8 cellular contexts compared by ENCODE assay signal in the genomic region with DNA sequence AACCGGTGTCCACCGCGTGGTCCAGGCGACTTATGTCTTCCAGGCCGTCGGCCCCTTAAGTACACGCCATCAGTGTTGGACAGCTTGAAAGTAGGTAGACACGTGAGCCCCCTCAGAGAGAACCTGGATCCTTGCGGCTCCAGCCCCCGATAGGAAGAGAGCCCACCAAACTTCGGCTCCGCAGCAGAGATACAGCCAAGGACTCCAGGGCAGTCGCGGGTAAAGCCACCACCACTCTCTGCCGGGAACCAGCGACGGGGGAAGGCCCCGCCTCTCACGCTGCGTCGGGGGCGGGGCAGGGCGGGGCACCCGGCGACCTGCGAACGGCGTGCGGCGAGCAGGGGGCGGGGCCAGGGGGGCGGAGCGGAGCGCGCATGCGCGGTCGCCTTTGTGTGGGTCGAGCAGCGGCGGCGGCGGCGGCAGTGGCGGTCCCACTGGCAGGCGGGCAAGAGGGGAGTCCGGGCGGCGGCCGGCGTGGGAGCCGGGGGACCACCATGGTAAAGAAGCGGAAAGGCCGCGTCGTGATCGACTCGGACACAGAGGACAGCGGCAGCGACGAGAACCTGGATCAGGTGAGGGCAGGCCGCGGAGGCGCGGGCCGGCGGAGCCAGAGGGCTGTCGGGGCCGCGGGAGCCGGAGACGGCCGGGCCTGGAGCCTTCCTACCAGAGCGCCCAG. TPM values are rescaled to one million over a fixed set of nuclear protein-coding genes. Genes with fewer than 3 reads are reported as not detected.
A peak's percentile ranks its signal among the peaks of the same experiment; 100 is the strongest.
DNase-seq lines count a peak whose midpoint lies in the region; ATAC-seq, FAIRE-seq and TF ChIP-seq lines count a peak whose summit lies in the region.

A gene (plus strand): TSS at position 354 of the 676 bp plus-strand sequence. CDS start 21 bp downstream, at position 375.

- peak within 1 kb of the TSS; percentile 99 for H3K14ac ChIP-seq in IMR-90 (replicated peaks; ENCODE audit: low read depth, low read length)

- peaks cover 44% of the 10 kb centered on the region for H4K20me1 ChIP-seq in IMR-90 (ENCODE audit: insufficient read depth, low read length)
- H4K20me1 ChIP-seq in PC-9 (ENCODE audit: insufficient read depth), result peaks cover 21% of the 10 kb centered on the region

- H3K56ac ChIP-seq in IMR-90 (ENCODE audit: extremely low read depth, insufficient read depth, low read length), result peak within 1 kb of the TSS; percentile 82

- peaks cover 65% of the 10 kb centered on the region for H3K79me2 ChIP-seq in PC-9 (ENCODE audit: low read depth)

- dilution Hi-C loops in IMR-90 (cut with HindIII; ENCODE audit: low sequenced_read_pairs, unreplicated experiment), result no loop called here

- H3K27me3 ChIP-seq in IMR-90 (ENCODE audit: control insufficient read depth, insufficient read depth, low read length) (no peaks in the 10 kb centered on the region), PC-9 (ENCODE audit: insufficient read depth, low read depth) (no peaks in the 10 kb centered on the region), mucosa of rectum (ENCODE audit: control insufficient read depth in 2 of 2, insufficient read depth in 2 of 2, low read length in 2 of 2) (no peaks in the 10 kb centered on the region)

- CTCF ChIA-PET in IMR-90 (lab: Yijun Ruan, JAX) (interaction anchor here (1.5 kb wide), 1 partner anchor 13 kb away, joined by 3 read pairs; no protein-coding TSS in a partner anchor), PC-9 (lab: Charles Lee) (no interaction called here)

- peak; percentile 81 for TF ChIP-seq POLR2A in IMR-90 (IDR thresholded peaks at IDR 0.05; ENCODE audit: low read depth, low read length)

- 0 out of 2 replicates have a peak, but pooled peaks cover 5% of the 10 kb centered on the region for H3K4me1 ChIP-seq in IMR-90 (ENCODE audit: control insufficient read depth, insufficient read depth, low read length)
- H3K4me1 ChIP-seq in PC-9 (replicated peaks; ENCODE audit: insufficient read depth), result peaks cover 12% of the 10 kb centered on the region
- H3K4me1 ChIP-seq in mucosa of rectum (ENCODE audit: control insufficient read depth in 2 of 2, insufficient read depth in 2 of 2, low read length in 2 of 2), result peaks cover 7 to 9% of the 10 kb centered on the region in 2 donors

- POLR2A ChIA-PET in IMR-90 (lab: Charles Lee; ENCODE audit: unreplicated experiment), result interaction anchor here (0.6 kb wide), 1 partner anchor 15 kb away, joined by 4 read pairs; no protein-coding TSS in a partner anchor
- POLR2A ChIA-PET in PC-9 (lab: Charles Lee; ENCODE audit: unreplicated experiment), result no interaction called here

- H3K4me3 ChIP-seq in IMR-90 (ENCODE audit: insufficient read depth, low read depth, low read length) (peak within 1 kb of the TSS; percentile 95), PC-9 (peak within 1 kb of the TSS; percentile 66), epithelial cell of proximal tubule (ENCODE audit: low read depth, low read length) (peak within 1 kb of the TSS; percentile 74), mucosa of rectum (ENCODE audit: low read length in 2 of 2) (peak within 1 kb of the TSS; percentile 79 to 93)

- no peaks in the 10 kb centered on the region for H3K9me2 ChIP-seq in PC-9 (ENCODE audit: insufficient read depth)

- H3K9me3 ChIP-seq in IMR-90 (ENCODE audit: control insufficient read depth, insufficient read depth, low read length) (no peaks in the 10 kb centered on the region), PC-9 (ENCODE audit: insufficient read depth, low read depth) (no peaks in the 10 kb centered on the region), mucosa of rectum (ENCODE audit: control insufficient read depth in 2 of 2, low read length in 2 of 2) (no peaks in the 10 kb centered on the region)

- no TSS peak for BruUV-seq in IMR-90 (replicated peaks; lab: Mats Ljungman, UMichigan)
- BruUV-seq in PC-9 (replicated peaks; lab: Mats Ljungman, UMichigan), result no TSS peak

- peak within 1 kb of the TSS; percentile 93 for H3K4me2 ChIP-seq in IMR-90 (ENCODE audit: low read depth, low read length)
- peak within 1 kb of the TSS; percentile 87 for H3K4me2 ChIP-seq in PC-9

- H3K23ac ChIP-seq in IMR-90 (ENCODE audit: low read depth, low read length), result peak within 1 kb of the TSS; percentile 99

- H3K9ac ChIP-seq in IMR-90 (ENCODE audit: low read depth, low read length) (peak within 1 kb of the TSS; percentile 93), mucosa of rectum (ENCODE audit: low read depth in 1 of 2, low read length in 2 of 2) (peak within 1 kb of the TSS; percentile 86 to 93)

- DNase-seq in D721Med (ENCODE audit: insufficient read length, low spot score) (peak; percentile 79), IMR-90 (peak; percentile 80), PC-9 (peak; percentile 59 to 96), epithelial cell of proximal tubule (ENCODE audit: low read depth) (peak; percentile 48)
- DNase-seq in activated T-cell treated with anti-CD3 and anti-CD28 coated beads, Interleukin-2, amount 50 U/mL, for 1 hour, result peak; percentile 99
- peak; percentile 93 to 96 for DNase-seq in stimulated activated CD8-positive, alpha-beta memory T cell treated with anti-CD3 and anti-CD28 coated beads, Interleukin-4, amount 100 ng/mL, for 4 hours (ENCODE audit: low read depth in 2 of 2, low spot score in 1 of 2)

- H4K8ac ChIP-seq in IMR-90 (ENCODE audit: low read depth in 2 of 2, low read length in 2 of 2), result peak within 1 kb of the TSS; percentile 38 to 91

- no peak for FAIRE-seq in D721Med (lab: Jason Lieb, UNC)

- 0 out of 2 replicates have a peak within 1 kb of the TSS, but pooled peaks have one; percentile 30 for H3K18ac ChIP-seq in IMR-90 (ENCODE audit: low read depth, low read length)

- no peak within 1 kb of the TSS for H2BK20ac ChIP-seq in IMR-90 (ENCODE audit: low read depth, low read length)

- H2AK5ac ChIP-seq in IMR-90 (ENCODE audit: low read depth, low read length), result peak within 1 kb of the TSS; percentile 84

- TF ChIP-seq CTCF in D721Med (IDR thresholded peaks at IDR 0.05; ENCODE audit: insufficient read depth, missing control alignments) (no peak), IMR-90 (conservative IDR thresholded peaks at IDR 0.05; ENCODE audit: low read depth, low read length) (no peak), PC-9 (conservative IDR thresholded peaks at IDR 0.05) (no peak), epithelial cell of proximal tubule (conservative IDR thresholded peaks at IDR 0.05; ENCODE audit: low read depth, low read length) (no peak)

- in situ Hi-C loops in IMR-90 (cut with MboI; ENCODE audit: low sequenced_read_pairs), result no loop called here

- H2AK9ac ChIP-seq in IMR-90 (replicated peaks; ENCODE audit: low read depth, low read length, poor library complexity), result peak within 1 kb of the TSS; percentile 96

- H2AFZ ChIP-seq in IMR-90 (replicated peaks; ENCODE audit: low read length, poor library complexity) (peak within 1 kb of the TSS; percentile 98), PC-9 (peak within 1 kb of the TSS; percentile 83)

- peak within 1 kb of the TSS; percentile 67 for H2BK5ac ChIP-seq in IMR-90 (ENCODE audit: low read depth, low read length, poor library complexity, severe bottlenecking)

- H3K27ac ChIP-seq in IMR-90 (ENCODE audit: insufficient read depth, low read length) (peak within 1 kb of the TSS; percentile 88), PC-9 (no peak within 1 kb of the TSS), mucosa of rectum (ENCODE audit: low read depth in 2 of 2, low read length in 2 of 2) (peak within 1 kb of the TSS; percentile 79 to 87)

- peak within 1 kb of the TSS; percentile 95 for H3K4ac ChIP-seq in IMR-90 (ENCODE audit: low read depth, low read length)

- H4K91ac ChIP-seq in IMR-90 (ENCODE audit: insufficient read depth, low read depth, low read length), result peak within 1 kb of the TSS; percentile 44; the same call in 1 of the 2 replicates

- no peaks in the 10 kb centered on the region for H3K36me3 ChIP-seq in IMR-90 (ENCODE audit: control insufficient read depth, insufficient read depth, low read length)
- H3K36me3 ChIP-seq in PC-9 (ENCODE audit: low read depth), result no peaks in the 10 kb centered on the region
- no peaks in the 10 kb centered on the region for H3K36me3 ChIP-seq in mucosa of rectum (ENCODE audit: control insufficient read depth in 2 of 2, insufficient read depth in 2 of 2, low read length in 2 of 2)

- intact Hi-C loops in IMR-90 (cut with micrococcal nuclease) (loop anchor here (10.0 kb wide), 1 partner anchor 182 kb away; a partner anchor contains a TSS), PC-9 (cut with micrococcal nuclease; ENCODE audit: unreplicated experiment) (no loop called here)

- ATAC-seq in GM21526 (IDR thresholded peaks at IDR 0.05; ENCODE audit: low FRiP score, unreplicated experiment), result peak; percentile 61
- peak; percentile 95 for ATAC-seq in IMR-90 (ENCODE audit: low read depth)

- H3F3A ChIP-seq in PC-9 (ENCODE audit: insufficient read depth, low read depth), result no peaks in the 10 kb centered on the region

- 0% methylated on average over 41 of the region's 74 CpGs; no CpG with 5 or more reads in 1 of the 2 experiments for WGBS in IMR-90 (ENCODE audit: extremely low coverage in 2 of 2, insufficient read length in 1 of 2), 2 experiments

- 0 out of 2 replicates have a peak within 1 kb of the TSS, but pooled peaks have one; percentile 35 for H2BK120ac ChIP-seq in IMR-90 (ENCODE audit: low read depth, low read length)

- H4K5ac ChIP-seq in IMR-90 (ENCODE audit: low read depth, low read length), result peak within 1 kb of the TSS; percentile 76

- H3K9me1 ChIP-seq in IMR-90 (ENCODE audit: insufficient read depth, low read length), result peaks cover 10% of the 10 kb centered on the region

- peaks cover 19 to 43% of the 10 kb centered on the region in 2 experiments for H3K79me1 ChIP-seq in IMR-90 (ENCODE audit: low read depth in 1 of 2, low read length in 2 of 2)

- no peak for TF ChIP-seq RAD21 in IMR-90 (IDR thresholded peaks at IDR 0.05; ENCODE audit: low read length)

- no peak within 1 kb of the TSS for H2BK15ac ChIP-seq in IMR-90 (ENCODE audit: low read depth, low read length)

TF ChIP-seq in IMR-90, 13 proteins besides CTCF, POLR2A, EP300 and RAD21 (continues in another document):
- TF ChIP-seq, protein P1, sequence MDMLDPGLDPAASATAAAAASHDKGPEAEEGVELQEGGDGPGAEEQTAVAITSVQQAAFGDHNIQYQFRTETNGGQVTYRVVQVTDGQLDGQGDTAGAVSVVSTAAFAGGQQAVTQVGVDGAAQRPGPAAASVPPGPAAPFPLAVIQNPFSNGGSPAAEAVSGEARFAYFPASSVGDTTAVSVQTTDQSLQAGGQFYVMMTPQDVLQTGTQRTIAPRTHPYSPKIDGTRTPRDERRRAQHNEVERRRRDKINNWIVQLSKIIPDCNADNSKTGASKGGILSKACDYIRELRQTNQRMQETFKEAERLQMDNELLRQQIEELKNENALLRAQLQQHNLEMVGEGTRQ (IDR thresholded peaks at IDR 0.05; ENCODE audit: low read depth, low read length), result peak; percentile 74
- peak; percentile 64; the same call in 1 of the 2 replicates for TF ChIP-seq BHLHE40 (IDR thresholded peaks at IDR 0.05; ENCODE audit: low read depth, low read length)
- TF ChIP-seq MAZ (IDR thresholded peaks at IDR 0.05; ENCODE audit: borderline replicate concordance, low read depth, low read length), result peak; percentile 78; the same call in 1 of the 2 replicates
- TF ChIP-seq RFX5 (IDR thresholded peaks at IDR 0.05; ENCODE audit: low read depth, low read length), result no peak

RNA-seq across cellular contexts. Expression of the gene that starts here (rescaled TPM):
- total RNA-seq in IMR-90 (2012; rRNA removed) (15.1 and 17.8 TPM in 2 replicates), PC-9 (2021) (35.0 and 55.7 TPM in 2 replicates), epithelial cell of proximal tubule (22.1 and 23.5 TPM in 2 replicates)
- polyA plus RNA-seq in IMR-90 (2012; rRNA removed), result 21.7 and 24.3 TPM in 2 replicates
- polyA plus RNA-seq in IMR-90 (2012; cell fraction: cytosol; rRNA removed), result 10.7 and 17.1 TPM in 2 replicates
- 6.5 and 32.5 TPM in 2 replicates for polyA plus RNA-seq in IMR-90 (2012; cell fraction: nucleus; rRNA removed; ENCODE audit: low replicate concordance)

Comparison
In these comparisons a context has a peak if more than half of its experiments do, and no peak if none do; other contexts are left out.
1. DNase-seq: peak in every context shown above with its lines; median percentile 99 in activated T-cell treated with anti-CD3 and anti-CD28 coated beads, Interleukin-2, amount 50 U/mL, for 1 hour; 94 in stimulated activated CD8-positive, alpha-beta memory T cell treated with anti-CD3 and anti-CD28 coated beads, Interleukin-4, amount 100 ng/mL, for 4 hours; 80 in IMR-90; 79 in D721Med; 78 in PC-9; 48 in epithelial cell of proximal tubule.